22 cellular contexts compared by ENCODE assay signal in genomic region chr6:24227556-24227955, GRCh38.
DNase-seq lines count a peak whose midpoint lies in the region; ATAC-seq, FAIRE-seq and TF ChIP-seq lines count a peak whose summit lies in the region.
"Had no signal": no experiment of that assay in that cellular context is flagged by ENCODE, and none has a peak within 500 bp of the region (broad histone marks: within the 10 kb centered on the region; RNA-seq: fewer than 3 reads in every experiment).

No MANE protein-coding gene starts in this region.

- H4K20me1 ChIP-seq in astrocyte (ENCODE audit: insufficient read depth, low read length) (no peaks in the 10 kb centered on the region), smooth muscle cell (ENCODE audit: low read depth) (no peaks in the 10 kb centered on the region)

- peak; percentile 18 to 31 for ATAC-seq in lower lobe of right lung
- ATAC-seq in stimulated activated naive CD8-positive, alpha-beta T cell treated with anti-CD3 and anti-CD28 coated beads, Interleukin-15, Interleukin-2, amounts not matched to agents 100 U/mL and 50 U/mL, for 24 hours, result no peak
- ATAC-seq: CD8-positive, alpha-beta T cell; Right ventricle myocardium inferior had no signal

- no peaks in the 10 kb centered on the region for H3K36me3 Mint-ChIP-seq in astrocyte (ENCODE audit: low read depth, unreplicated experiment)
- H3K36me3 Mint-ChIP-seq: CD8-positive, alpha-beta T cell; IgD-negative memory B cell had no signal

- no peak overlapping the region for H3K27ac ChIP-seq in astrocyte (ENCODE audit: low read depth, low read length)
- H3K27ac ChIP-seq in lower lobe of right lung, result no peak overlapping the region
- peak overlapping the region; percentile 94 for H3K27ac ChIP-seq in smooth muscle cell (ENCODE audit: low read depth)
- H3K27ac ChIP-seq: 22Rv1, Peyer's patch had no signal

- H3K79me2 ChIP-seq in astrocyte (ENCODE audit: insufficient read depth, low read length) (no peaks in the 10 kb centered on the region), smooth muscle cell (ENCODE audit: low read depth) (no peaks in the 10 kb centered on the region)

- H3K4me3 ChIP-seq in astrocyte (ENCODE audit: insufficient read depth, low read depth, low read length) (no peak overlapping the region), lower lobe of right lung (no peak overlapping the region), smooth muscle cell (no peak overlapping the region)
- H3K4me3 ChIP-seq: HAP-1, Peyer's patch had no signal

- H3K27ac Mint-ChIP-seq in astrocyte (ENCODE audit: unreplicated experiment), result peak overlapping the region; percentile 23
- H3K27ac Mint-ChIP-seq: CD8-positive, alpha-beta T cell; IgD-negative memory B cell had no signal

- H2AFZ ChIP-seq in astrocyte (ENCODE audit: low read depth, low read length) (no peak overlapping the region), smooth muscle cell (ENCODE audit: low read depth) (no peak overlapping the region)

- H3F3A ChIP-seq in smooth muscle cell (ENCODE audit: low read depth), result no peaks in the 10 kb centered on the region

- TF ChIP-seq CTCF in astrocyte (IDR thresholded peaks at IDR 0.05; ENCODE audit: insufficient read depth, low read depth, low read length) (no peak), lower lobe of right lung (IDR thresholded peaks at IDR 0.05) (no peak), smooth muscle cell (IDR thresholded peaks at IDR 0.05; ENCODE audit: borderline replicate concordance, insufficient read depth, poor library complexity, severe bottlenecking) (no peak)

- H3K36me3 ChIP-seq in astrocyte (ENCODE audit: insufficient read depth, low read length) (no peaks in the 10 kb centered on the region), lower lobe of right lung (no peaks in the 10 kb centered on the region), smooth muscle cell (ENCODE audit: low read depth) (no peaks in the 10 kb centered on the region)
- H3K36me3 ChIP-seq: HAP-1, Peyer's patch had no signal

- DNase-seq in NCI-H146 (lab: John Stamatoyannopoulos, UW), result peak; percentile 42
- DNase-seq in NCI-H146 treated with DMSO at 0.1 percent for 48 hours (lab: John Stamatoyannopoulos, UW; ENCODE audit: unreplicated experiment), result no peak
- no peak for DNase-seq in astrocyte (ENCODE audit: low read depth)
- DNase-seq in lower lobe of right lung, result no peak
- DNase-seq in smooth muscle cell (lab: John Stamatoyannopoulos, UW; ENCODE audit: unreplicated experiment), result no peak
- no peak for DNase-seq in activated CD4-positive, alpha-beta T cell treated with anti-CD3 and anti-CD28 coated beads for 4 hours
- no peak for DNase-seq in stimulated activated naive CD8-positive, alpha-beta T cell treated with anti-CD3 and anti-CD28 coated beads, Interleukin-15, Interleukin-2, amounts not matched to agents 100 U/mL and 50 U/mL, for 24 hours
- DNase-seq in midbrain (lab: John Stamatoyannopoulos, UW), result no peak
- DNase-seq: CD8-positive, alpha-beta T cell; DMS79 treated with DMSO at 0.1 percent for 48 hours; Kasumi-1; NCI-H1105 treated with DMSO at 0.1 percent for 48 hours; NCI-H187 treated with DMSO at 0.1 percent for 48 hours; NCI-H446; NCI-H69; Peyer's patch had no signal

- no peaks in the 10 kb centered on the region for H3K27me3 Mint-ChIP-seq in astrocyte (ENCODE audit: low read depth, unreplicated experiment)

- FAIRE-seq in astrocyte (lab: Jason Lieb, UNC), result no peak
- FAIRE-seq: D721Med, G401.6 had no signal

- no peak overlapping the region for H3K4me3 Mint-ChIP-seq in astrocyte (ENCODE audit: unreplicated experiment)
- H3K4me3 Mint-ChIP-seq: CD8-positive, alpha-beta T cell; IgD-negative memory B cell had no signal

- H3K4me1 Mint-ChIP-seq in astrocyte (ENCODE audit: low read depth, unreplicated experiment), result peaks cover 31% of the 10 kb centered on the region
- H3K4me1 Mint-ChIP-seq: IgD-negative memory B cell had no signal

- H3K4me2 ChIP-seq in astrocyte (ENCODE audit: low read length) (no peak overlapping the region), smooth muscle cell (peak overlapping the region; percentile 36)

- H3K9ac ChIP-seq in astrocyte (ENCODE audit: low read length) (no peak overlapping the region), smooth muscle cell (ENCODE audit: low read depth) (peak overlapping the region; percentile 66)

- H3K4me1 ChIP-seq in astrocyte (ENCODE audit: insufficient read depth, low read length) (peaks cover 4% of the 10 kb centered on the region), lower lobe of right lung (peaks cover 15% of the 10 kb centered on the region), smooth muscle cell (ENCODE audit: low read depth) (peaks cover 10% of the 10 kb centered on the region)
- H3K4me1 ChIP-seq: HAP-1, Peyer's patch had no signal

- H3K27me3 ChIP-seq in astrocyte (ENCODE audit: insufficient read depth, low read length) (no peaks in the 10 kb centered on the region), lower lobe of right lung (ENCODE audit: low read depth) (no peaks in the 10 kb centered on the region), smooth muscle cell (ENCODE audit: low read depth) (no peaks in the 10 kb centered on the region)
- H3K27me3 ChIP-seq: Peyer's patch had no signal

- H3K9me3 ChIP-seq in astrocyte (ENCODE audit: insufficient read depth, low read depth, low read length) (no peaks in the 10 kb centered on the region), lower lobe of right lung (no peaks in the 10 kb centered on the region), smooth muscle cell (replicated peaks; ENCODE audit: low read depth) (no peaks in the 10 kb centered on the region)
- H3K9me3 ChIP-seq: HAP-1, Peyer's patch had no signal

- 50% methylated on average over 4 of the region's 4 CpGs for WGBS in smooth muscle cell (ENCODE audit: low lambda C conversion rate)

- intact Hi-C loops in lower lobe of right lung (cut with DNase I), result no loop called here

- no peaks in the 10 kb centered on the region for H3K9me3 Mint-ChIP-seq in astrocyte (ENCODE audit: unreplicated experiment)
- H3K9me3 Mint-ChIP-seq: CD8-positive, alpha-beta T cell had no signal
